Comparison of ENCODE assay signal across 1 cellular context in genomic region chr19:4232614-4233281, GRCh38.
TF ChIP-seq lines count a peak whose summit lies in the region.

No MANE protein-coding gene starts in this region.

TF ChIP-seq in SK-N-SH, 30 proteins besides CTCF, POLR2A, EP300 and RAD21:
- TF ChIP-seq REST (IDR thresholded peaks at IDR 0.05; ENCODE audit: low read depth, low read length) (no peak), MAX (IDR thresholded peaks at IDR 0.05; ENCODE audit: low read depth) (no peak), RCOR1 (IDR thresholded peaks at IDR 0.05; ENCODE audit: low read length) (no peak), TCF12 (IDR thresholded peaks at IDR 0.05) (no peak), PBX3 (IDR thresholded peaks at IDR 0.05) (no peak), JUND (IDR thresholded peaks at IDR 0.05) (no peak), IRF3 (IDR thresholded peaks at IDR 0.05; ENCODE audit: low read depth, low read length) (no peak), POLR2AphosphoS5 (IDR thresholded peaks at IDR 0.05; ENCODE audit: low read depth, low read length) (no peak), MXI1 (IDR thresholded peaks at IDR 0.05; ENCODE audit: low read depth, low read length) (no peak), SMC3 (IDR thresholded peaks at IDR 0.05; ENCODE audit: low read depth, low read length) (no peak), NRF1 (IDR thresholded peaks at IDR 0.05; ENCODE audit: low read depth, low read length) (no peak), YY1 (IDR thresholded peaks at IDR 0.05; ENCODE audit: low read depth) (no peak), GABPA (IDR thresholded peaks at IDR 0.05; ENCODE audit: low read depth) (no peak), ZBTB33 (IDR thresholded peaks at IDR 0.05; ENCODE audit: borderline replicate concordance, low read depth) (no peak), USF2 (IDR thresholded peaks at IDR 0.05; ENCODE audit: borderline replicate concordance, low read depth, low read length) (no peak), EZH2phosphoT487 (IDR thresholded peaks at IDR 0.05; ENCODE audit: borderline replicate concordance, low read depth) (no peak), RFX5 (IDR thresholded peaks at IDR 0.05; ENCODE audit: low read length) (no peak), TEAD4 (IDR thresholded peaks at IDR 0.05; ENCODE audit: borderline replicate concordance, insufficient read depth) (no peak), MEF2A (IDR thresholded peaks at IDR 0.05; ENCODE audit: borderline replicate concordance, low read depth) (no peak), FOSL2 (IDR thresholded peaks at IDR 0.05; ENCODE audit: borderline replicate concordance, low read depth) (no peak)
